In genomic region chr3:24264748-24265158, GRCh38 we compare ENCODE assay signal across 7 cellular contexts.
DNase-seq lines count a peak whose midpoint lies in the region; ATAC-seq, FAIRE-seq and TF ChIP-seq lines count a peak whose summit lies in the region.

No MANE protein-coding gene starts in this region.

- no peaks in the 10 kb centered on the region for H3K4me1 ChIP-seq in suprapubic skin

- DNase-seq in GM12864 (ENCODE audit: low read depth) = peak; percentile 8
- peak; percentile 39 for DNase-seq in HTR-8/SVneo (ENCODE audit: insufficient read length, low spot score)
- no peak for DNase-seq in left ventricle myocardium superior
- DNase-seq in suprapubic skin (ENCODE audit: low spot score in 2 of 2) = no peak
- DNase-seq in T-helper 9 cell = no peak

- FAIRE-seq in HTR-8/SVneo (lab: Jason Lieb, UNC) = no peak

- whole genome bisulfite sequencing in suprapubic skin = 53% methylated on average over 3 of the region's 3 CpGs

- TF ChIP-seq POLR2A in suprapubic skin (IDR thresholded peaks at IDR 0.05) = no peak

- no peak overlapping the region for H3K27ac ChIP-seq in suprapubic skin

- ATAC-seq in GM21447 (IDR thresholded peaks at IDR 0.05; ENCODE audit: unreplicated experiment) = peak; percentile 85
- peak; percentile 60 for ATAC-seq in left ventricle myocardium superior

- peak; percentile 67 for TF ChIP-seq CTCF in GM12864 (IDR thresholded peaks at IDR 0.05; ENCODE audit: low read depth, low read length, missing control alignments)
- TF ChIP-seq CTCF in WI38 (IDR thresholded peaks at IDR 0.05; ENCODE audit: low read depth, low read length) = peak; percentile 57
- TF ChIP-seq CTCF in suprapubic skin (IDR thresholded peaks at IDR 0.05) = peak; percentile 56 to 65

- H3K9me3 ChIP-seq in suprapubic skin = no peaks in the 10 kb centered on the region

- TF ChIP-seq EP300 in suprapubic skin (IDR thresholded peaks at IDR 0.05) = no peak

- H3K4me3 ChIP-seq in GM12864 (ENCODE audit: low read depth, low read length) (no peak overlapping the region), WI38 (ENCODE audit: low read depth, low read length) (no peak overlapping the region), suprapubic skin (no peak overlapping the region)

- intact Hi-C loops in left ventricle myocardium superior (cut with micrococcal nuclease) = loop anchor here (10.0 kb wide), 1 partner anchor 230 kb away; the partner anchor contains the start of gene THRB

- H3K27me3 ChIP-seq in suprapubic skin = no peaks in the 10 kb centered on the region

- H3K36me3 ChIP-seq in suprapubic skin = no peaks in the 10 kb centered on the region

Comparison
In these comparisons a context has a peak if more than half of its experiments do, and no peak if none do; other contexts are left out.
1. DNase-seq: peak in GM12864 (single experiment) and HTR-8/SVneo (single experiment); none in left ventricle myocardium superior (single experiment), suprapubic skin (0 of 2) and T-helper 9 cell (single experiment).
2. Peak in every context shown above with its lines, with median percentiles within 50 percentile points of each other: CTCF ChIP-seq.